Comparison of ENCODE assay signal across 1 cellular context in genomic region chr20:44231713-44232468, GRCh38.
TF ChIP-seq lines count a peak whose summit lies in the region.

No MANE protein-coding gene starts in this region.

TF ChIP-seq in HepG2, 621 proteins besides CTCF, POLR2A, EP300 and RAD21 (continues in another document):
- peak; percentile 18 for TF ChIP-seq XRCC5 (optimal IDR thresholded peaks at IDR 0.05; ENCODE audit: low read length)
- no peak for TF ChIP-seq MLX (CRISPR knock-in tag; IDR thresholded peaks at IDR 0.05)
- no peak for TF ChIP-seq ARID5B (CRISPR knock-in tag; IDR thresholded peaks at IDR 0.05)
- peak; percentile 22; the same call in 1 of the 2 replicates for TF ChIP-seq ZNF687 (CRISPR knock-in tag; IDR thresholded peaks at IDR 0.05)
- 0 out of 2 replicates have a peak, but pooled peaks have one; percentile 40 for TF ChIP-seq ZFYVE20 (CRISPR knock-in tag; IDR thresholded peaks at IDR 0.05; ENCODE audit: borderline replicate concordance, low read depth)
- no peak for TF ChIP-seq JUN (CRISPR knock-in tag; IDR thresholded peaks at IDR 0.05)
- 0 out of 2 replicates have a peak, but pooled peaks have one; percentile 19 for TF ChIP-seq KDM2A (CRISPR knock-in tag; IDR thresholded peaks at IDR 0.05; ENCODE audit: borderline replicate concordance, low read depth)
- peak; percentile 31; the same call in 1 of the 2 replicates for TF ChIP-seq SMC3 (IDR thresholded peaks at IDR 0.05; ENCODE audit: low read length)
- TF ChIP-seq LRRFIP1 (CRISPR knock-in tag; conservative IDR thresholded peaks at IDR 0.05), result no peak
- 0 out of 2 replicates have a peak, but pooled peaks have one; percentile 42 for TF ChIP-seq ZBTB20 (CRISPR knock-in tag; IDR thresholded peaks at IDR 0.05; ENCODE audit: borderline replicate concordance, low read depth)
- TF ChIP-seq GMEB1 (CRISPR knock-in tag; IDR thresholded peaks at IDR 0.05; ENCODE audit: borderline replicate concordance), result no peak
- TF ChIP-seq SRSF9 (IDR thresholded peaks at IDR 0.05; ENCODE audit: borderline replicate concordance, insufficient read depth, low read depth, low read length, poor library complexity, severe bottlenecking), result no peak
- TF ChIP-seq ZSCAN9 (CRISPR knock-in tag; IDR thresholded peaks at IDR 0.05; ENCODE audit: borderline replicate concordance), result no peak
- TF ChIP-seq ZNF546 (CRISPR knock-in tag; conservative IDR thresholded peaks at IDR 0.05), result no peak
- TF ChIP-seq ARID4A (CRISPR knock-in tag; IDR thresholded peaks at IDR 0.05; ENCODE audit: borderline replicate concordance), result 0 out of 2 replicates have a peak, but pooled peaks have one; percentile 37
- 0 out of 2 replicates have a peak, but pooled peaks have one; percentile 44 for TF ChIP-seq PATZ1 (CRISPR knock-in tag; IDR thresholded peaks at IDR 0.05)
- TF ChIP-seq FOXO1 (CRISPR knock-in tag; IDR thresholded peaks at IDR 0.05), result no peak
- 0 out of 2 replicates have a peak, but pooled peaks have one; percentile 13 for TF ChIP-seq ZNF362 (CRISPR knock-in tag; IDR thresholded peaks at IDR 0.05; ENCODE audit: borderline replicate concordance)
- no peak for TF ChIP-seq ZNF280D (CRISPR knock-in tag; IDR thresholded peaks at IDR 0.05)
- TF ChIP-seq MXI1 (IDR thresholded peaks at IDR 0.05; ENCODE audit: borderline replicate concordance, low read depth, low read length), result 0 out of 3 replicates have a peak, but pooled peaks have one; percentile 6
